Comparison of ENCODE assay signal across 8 cellular contexts in the genomic region with DNA sequence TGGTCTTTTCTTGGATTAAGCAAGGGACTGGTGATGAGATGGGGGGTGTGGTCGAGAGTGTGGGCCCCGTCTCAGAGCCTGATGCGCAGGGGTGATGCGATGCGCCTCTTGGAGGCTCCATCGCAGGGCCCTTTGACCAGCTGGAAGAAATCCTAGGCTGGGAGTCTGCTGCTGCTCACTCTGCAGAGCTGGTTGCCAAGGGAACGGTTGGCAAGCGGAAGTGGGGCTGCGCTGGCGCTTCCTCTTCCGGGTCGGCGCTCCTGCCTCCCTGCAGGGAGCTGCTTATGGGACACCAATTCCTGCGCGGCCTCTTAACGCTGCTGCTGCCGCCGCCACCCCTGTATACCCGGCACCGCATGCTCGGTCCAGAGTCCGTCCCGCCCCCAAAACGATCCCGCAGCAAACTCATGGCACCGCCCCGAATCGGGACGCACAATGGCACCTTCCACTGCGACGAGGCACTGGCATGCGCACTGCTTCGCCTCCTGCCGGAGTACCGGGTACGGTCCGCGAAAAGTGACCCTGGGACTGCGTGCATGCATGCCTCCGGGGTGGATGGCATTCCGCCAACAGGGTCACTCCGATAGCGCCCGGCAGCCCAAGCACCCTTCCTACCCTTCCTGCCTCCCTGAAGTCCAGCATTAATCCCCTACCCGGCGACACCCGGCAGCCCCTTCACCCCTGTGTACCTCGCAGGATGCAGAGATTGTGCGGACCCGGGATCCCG. TPM values are rescaled to one million over a fixed set of nuclear protein-coding genes. Genes with fewer than 3 reads are reported as not detected.
A peak's percentile ranks its signal among the peaks of the same experiment; 100 is the strongest.
DNase-seq lines count a peak whose midpoint lies in the region; ATAC-seq and TF ChIP-seq lines count a peak whose summit lies in the region.

A gene with protein sequence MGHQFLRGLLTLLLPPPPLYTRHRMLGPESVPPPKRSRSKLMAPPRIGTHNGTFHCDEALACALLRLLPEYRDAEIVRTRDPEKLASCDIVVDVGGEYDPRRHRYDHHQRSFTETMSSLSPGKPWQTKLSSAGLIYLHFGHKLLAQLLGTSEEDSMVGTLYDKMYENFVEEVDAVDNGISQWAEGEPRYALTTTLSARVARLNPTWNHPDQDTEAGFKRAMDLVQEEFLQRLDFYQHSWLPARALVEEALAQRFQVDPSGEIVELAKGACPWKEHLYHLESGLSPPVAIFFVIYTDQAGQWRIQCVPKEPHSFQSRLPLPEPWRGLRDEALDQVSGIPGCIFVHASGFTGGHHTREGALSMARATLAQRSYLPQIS (plus strand): TSS at position 242 of the 727 bp plus-strand sequence. CDS start 43 bp downstream, at position 285.

- peak within 1 kb of the TSS; percentile 81 for H2AFZ ChIP-seq in DND-41 (ENCODE audit: low read depth, low read length)

- TF ChIP-seq CTCF in DND-41 (IDR thresholded peaks at IDR 0.05; ENCODE audit: borderline replicate concordance, extremely low read depth, low read length, poor library complexity, severe bottlenecking) = peak; percentile 37
- no peak for TF ChIP-seq CTCF in RWPE1 (conservative IDR thresholded peaks at IDR 0.05; ENCODE audit: low read depth)
- TF ChIP-seq CTCF in fibroblast of pulmonary artery (IDR thresholded peaks at IDR 0.05; ENCODE audit: low read length, missing control alignments) = peak; percentile 21

- CTCF ChIA-PET in RWPE1 (lab: Yijun Ruan, JAX) = interaction anchor here (0.6 to 1.4 kb wide), 3 partner anchors 22 to 201 kb away, joined by 3 to 11 read pairs (median 4); a partner anchor contains a TSS

- peak within 1 kb of the TSS; percentile 67 for H3K27ac ChIP-seq in DND-41 (ENCODE audit: low read length)
- H3K27ac ChIP-seq in RWPE1 = peak within 1 kb of the TSS; percentile 81

- H3K9ac ChIP-seq in DND-41 (ENCODE audit: low read depth, low read length) = peak within 1 kb of the TSS; percentile 69

- peaks cover 77% of the 10 kb centered on the region for H3K4me1 ChIP-seq in DND-41 (ENCODE audit: insufficient read depth, low read length)

- H3K79me2 ChIP-seq in DND-41 (ENCODE audit: insufficient read depth, low read length) = peaks cover 61% of the 10 kb centered on the region

- peak within 1 kb of the TSS; percentile 38 to 74 for H3K4me3 ChIP-seq in DND-41 (ENCODE audit: low read depth in 1 of 2, low read length in 2 of 2)
- H3K4me3 ChIP-seq in fibroblast of pulmonary artery (replicated peaks; ENCODE audit: low read depth, low read length) = peak within 1 kb of the TSS; percentile 93

- POLR2A ChIA-PET in RWPE1 (lab: Yijun Ruan, JAX; ENCODE audit: low non-redundant PET) = interaction anchor here (0.7 to 1.3 kb wide), 2 partner anchors 22 to 74 kb away, joined by 6 to 13 read pairs; a partner anchor contains a TSS

- DNase-seq in DND-41 (peak; percentile 93), LHCN-M2 (ENCODE audit: low read depth) (peak; percentile 88), RWPE1 (ENCODE audit: low spot score) (peak; percentile 78), fibroblast of pulmonary artery (ENCODE audit: low read depth) (peak; percentile 89)
- DNase-seq in activated T-helper 2 cell treated with anti-CD3 and anti-CD28 coated beads, Interferon-gamma antibody, Interleukin-2, Interleukin-4, amounts not matched to agents 10 μg/mL and 5 μg/mL and 100 μg/mL, durations not matched to agents 14 hours and 24 hours and 36 hours (ENCODE audit: low spot score) = peak; percentile 84
- peak; percentile 90 for DNase-seq in natural killer cell treated with Interleukin-12 subunit alpha and Interleukin-12 subunit beta and Interleukin-15 and Interleukin-18, amount 100 ng/mL, for 72 hours (ENCODE audit: low spot score)
- DNase-seq in stimulated activated naive CD4-positive, alpha-beta T cell treated with Interleukin-2 at 50 U/mL for 16 hours (lab: John Stamatoyannopoulos, UW) = peak; percentile 85

- H3K4me1 Mint-ChIP-seq in activated T-helper 2 cell treated with anti-CD3 and anti-CD28 coated beads, Interferon-gamma antibody, Interleukin-2, Interleukin-4, amounts not matched to agents 10 μg/mL and 5 μg/mL and 100 μg/mL, durations not matched to agents 14 hours and 24 hours and 36 hours (ENCODE audit: low read depth) = peaks cover 56% of the 10 kb centered on the region
- H3K4me1 Mint-ChIP-seq in natural killer cell treated with Interleukin-12 subunit alpha and Interleukin-12 subunit beta and Interleukin-15 and Interleukin-18, amount 100 ng/mL, for 72 hours (ENCODE audit: low read depth in 2 of 2) = peaks cover 61 to 71% of the 10 kb centered on the region in 2 donors

- peak within 1 kb of the TSS; percentile 97 for H3K4me2 ChIP-seq in DND-41 (ENCODE audit: insufficient read depth, low read length)

- H3K4me3 Mint-ChIP-seq in activated T-helper 2 cell treated with anti-CD3 and anti-CD28 coated beads, Interferon-gamma antibody, Interleukin-2, Interleukin-4, amounts not matched to agents 10 μg/mL and 5 μg/mL and 100 μg/mL, durations not matched to agents 14 hours and 24 hours and 36 hours (ENCODE audit: low read depth) = peak within 1 kb of the TSS; percentile 97
- H3K4me3 Mint-ChIP-seq in natural killer cell treated with Interleukin-12 subunit alpha and Interleukin-12 subunit beta and Interleukin-15 and Interleukin-18, amount 100 ng/mL, for 72 hours = peak within 1 kb of the TSS; percentile 98

- peaks cover 50% of the 10 kb centered on the region for H3K36me3 ChIP-seq in DND-41 (ENCODE audit: insufficient read depth, low read length)

- intact Hi-C loops in activated T-helper 2 cell treated with anti-CD3 and anti-CD28 coated beads, Interferon-gamma antibody, Interleukin-2, Interleukin-4, amounts not matched to agents 10 μg/mL and 5 μg/mL and 100 μg/mL, durations not matched to agents 14 hours and 24 hours and 36 hours (cut with micrococcal nuclease) = loop anchor here (1.0 to 5.0 kb wide), 5 partner anchors 22 to 119 kb away; a partner anchor contains a TSS

- H3K9me3 ChIP-seq in DND-41 (ENCODE audit: insufficient read depth, low read length, severe bottlenecking) = no peaks in the 10 kb centered on the region

- H3K9me3 Mint-ChIP-seq in activated T-helper 2 cell treated with anti-CD3 and anti-CD28 coated beads, Interferon-gamma antibody, Interleukin-2, Interleukin-4, amounts not matched to agents 10 μg/mL and 5 μg/mL and 100 μg/mL, durations not matched to agents 14 hours and 24 hours and 36 hours = no peaks in the 10 kb centered on the region
- no peaks in the 10 kb centered on the region for H3K9me3 Mint-ChIP-seq in natural killer cell treated with Interleukin-12 subunit alpha and Interleukin-12 subunit beta and Interleukin-15 and Interleukin-18, amount 100 ng/mL, for 72 hours

- H3K27ac Mint-ChIP-seq in activated T-helper 2 cell treated with anti-CD3 and anti-CD28 coated beads, Interferon-gamma antibody, Interleukin-2, Interleukin-4, amounts not matched to agents 10 μg/mL and 5 μg/mL and 100 μg/mL, durations not matched to agents 14 hours and 24 hours and 36 hours = peak within 1 kb of the TSS; percentile 86
- peak within 1 kb of the TSS; percentile 86 to 87 for H3K27ac Mint-ChIP-seq in natural killer cell treated with Interleukin-12 subunit alpha and Interleukin-12 subunit beta and Interleukin-15 and Interleukin-18, amount 100 ng/mL, for 72 hours

- H4K20me1 ChIP-seq in DND-41 (ENCODE audit: insufficient read depth, low read length) = peaks cover 3% of the 10 kb centered on the region; the same call in 1 of the 2 replicates

- H3K27me3 ChIP-seq in DND-41 (ENCODE audit: insufficient read depth, low read length, poor library complexity) = no peaks in the 10 kb centered on the region

- ATAC-seq in DND-41 (ENCODE audit: insufficient read depth, low read depth) (peak; percentile 83), GM21723 (IDR thresholded peaks at IDR 0.05; ENCODE audit: unreplicated experiment) (peak; percentile 75)
- peak; percentile 87 to 88 for ATAC-seq in natural killer cell treated with Interleukin-12 subunit alpha and Interleukin-12 subunit beta and Interleukin-15 and Interleukin-18, amount 100 ng/mL, for 72 hours

- peaks cover 86% of the 10 kb centered on the region for H3K36me3 Mint-ChIP-seq in activated T-helper 2 cell treated with anti-CD3 and anti-CD28 coated beads, Interferon-gamma antibody, Interleukin-2, Interleukin-4, amounts not matched to agents 10 μg/mL and 5 μg/mL and 100 μg/mL, durations not matched to agents 14 hours and 24 hours and 36 hours (ENCODE audit: low read depth)
- H3K36me3 Mint-ChIP-seq in natural killer cell treated with Interleukin-12 subunit alpha and Interleukin-12 subunit beta and Interleukin-15 and Interleukin-18, amount 100 ng/mL, for 72 hours = peaks cover 33% of the 10 kb centered on the region

- H3K27me3 Mint-ChIP-seq in activated T-helper 2 cell treated with anti-CD3 and anti-CD28 coated beads, Interferon-gamma antibody, Interleukin-2, Interleukin-4, amounts not matched to agents 10 μg/mL and 5 μg/mL and 100 μg/mL, durations not matched to agents 14 hours and 24 hours and 36 hours (ENCODE audit: low read depth) = no peaks in the 10 kb centered on the region
- H3K27me3 Mint-ChIP-seq in natural killer cell treated with Interleukin-12 subunit alpha and Interleukin-12 subunit beta and Interleukin-15 and Interleukin-18, amount 100 ng/mL, for 72 hours = no peaks in the 10 kb centered on the region

RNA-seq across cellular contexts. Expression of the gene that starts here (rescaled TPM):
- 53.1 and 55.0 TPM in 2 replicates for total RNA-seq in LHCN-M2 (2014; rRNA removed)
- polyA plus RNA-seq in LHCN-M2 (2012) = 83.9 TPM
- total RNA-seq in activated T-helper 2 cell treated with anti-CD3 and anti-CD28 coated beads, Interferon-gamma antibody, Interleukin-2, Interleukin-4, amounts not matched to agents 10 μg/mL and 5 μg/mL and 100 μg/mL, durations not matched to agents 14 hours and 24 hours and 36 hours = 87.2 and 99.0 TPM in 2 replicates
- 10 to 100 TPM; 55.8 to 72.9 TPM for total RNA-seq in natural killer cell treated with Interleukin-12 subunit alpha and Interleukin-12 subunit beta and Interleukin-15 and Interleukin-18, amount 100 ng/mL, for 72 hours

Comparison
In these comparisons a context has a peak if more than half of its experiments do, and no peak if none do; other contexts are left out.
1. Peak in every context shown above with its lines: DNase-seq, ATAC-seq, H3K4me3 ChIP-seq and H3K27ac ChIP-seq.